Comparison of ENCODE assay signal across 8 cellular contexts in the genomic region with DNA sequence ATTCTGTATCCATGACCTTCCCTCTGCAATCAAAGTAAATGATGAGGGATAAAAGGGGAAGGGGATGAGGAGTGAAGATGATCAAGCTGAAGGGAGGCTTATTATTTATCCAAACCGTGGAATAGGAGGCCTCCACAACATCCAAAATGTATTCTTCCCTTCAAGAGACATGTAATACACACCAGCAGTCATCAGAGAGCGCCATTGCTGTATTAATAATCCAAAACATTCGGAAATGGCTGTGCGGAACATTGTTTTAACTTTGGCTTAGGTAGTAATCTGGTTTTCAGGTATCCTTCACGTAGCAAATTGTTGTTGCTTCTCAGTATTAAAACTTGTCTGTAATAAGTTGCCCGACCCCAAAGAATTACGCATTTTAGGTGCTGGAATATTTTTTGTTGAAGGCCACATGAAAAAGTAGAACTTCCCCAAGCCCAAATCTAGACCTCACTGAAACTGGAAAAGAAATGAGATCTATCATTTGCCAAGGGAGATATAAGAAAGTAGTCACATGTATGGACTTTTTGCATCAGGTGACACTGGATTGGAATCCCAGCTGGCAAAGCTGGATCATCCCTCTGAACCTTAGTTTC. TPM values are rescaled to one million over a fixed set of nuclear protein-coding genes. Genes with fewer than 3 reads are reported as not detected.
DNase-seq lines count a peak whose midpoint lies in the region; ATAC-seq and TF ChIP-seq lines count a peak whose summit lies in the region.

No MANE protein-coding gene starts in this region.

- 15% methylated on average over 7 of the region's 7 CpGs for WGBS in esophagus muscularis mucosa

- no peak for TF ChIP-seq EP300 in esophagus muscularis mucosa (IDR thresholded peaks at IDR 0.05)

- DNase-seq in BJ (ENCODE audit: low read depth) (no peak), GM19238 (ENCODE audit: insufficient read length, low spot score) (peak; percentile 45), NCI-H226 (peak; percentile 15), esophagus muscularis mucosa (ENCODE audit: extremely low spot score) (no peak), osteoblast (ENCODE audit: insufficient read length, low spot score, missing footprints) (peak; percentile 90)
- DNase-seq in activated CD4-positive, alpha-beta T cell treated with anti-CD3 and anti-CD28 coated beads, Interleukin-2, amount 50 U/mL, for 4 hours, result peak; percentile 13 to 18

- no peak for TF ChIP-seq POLR2A in esophagus muscularis mucosa (IDR thresholded peaks at IDR 0.05; ENCODE audit: low read depth)

- POLR2A ChIA-PET in BJ (lab: Charles Lee), result no interaction called here

- intact Hi-C loops in esophagus muscularis mucosa (cut with DNase I), result loop anchor here (2.0 to 5.0 kb wide), 2 partner anchors 268 to 694 kb away; partner anchors contain the start of gene CPEB4

- H2AFZ ChIP-seq in osteoblast (ENCODE audit: low read length), result no peak overlapping the region

- TF ChIP-seq CTCF in BJ (IDR thresholded peaks at IDR 0.05; ENCODE audit: insufficient read depth, low read depth, low read length) (peak; percentile 69), esophagus muscularis mucosa (IDR thresholded peaks at IDR 0.05) (peak; percentile 64 to 84 (median 74)), osteoblast (IDR thresholded peaks at IDR 0.05; ENCODE audit: extremely low read depth, low read depth, low read length) (peak; percentile 81)

- H3K4me2 ChIP-seq in osteoblast (ENCODE audit: insufficient read depth, low read length), result no peak overlapping the region

- H3K9me3 ChIP-seq in esophagus muscularis mucosa (no peaks in the 10 kb centered on the region), osteoblast (ENCODE audit: low read depth, low read length) (no peaks in the 10 kb centered on the region)

- H3K27me3 ChIP-seq in BJ (ENCODE audit: control insufficient read depth, insufficient read depth, low read length) (no peaks in the 10 kb centered on the region), esophagus muscularis mucosa (no peaks in the 10 kb centered on the region), osteoblast (ENCODE audit: insufficient read depth, low read length) (no peaks in the 10 kb centered on the region)

- CTCF ChIA-PET in BJ (lab: Yijun Ruan, JAX), result interaction anchor here (0.8 to 12.9 kb wide), 12 partner anchors 9 to 693 kb away, joined by 3 to 150 read pairs (median 6); no protein-coding TSS in a partner anchor

- no peak overlapping the region for H3K4me3 ChIP-seq in BJ (ENCODE audit: low read depth, low read length)
- no peak overlapping the region for H3K4me3 ChIP-seq in esophagus muscularis mucosa
- no peak overlapping the region for H3K4me3 ChIP-seq in osteoblast (ENCODE audit: insufficient read depth, low read length)

- peaks cover 14% of the 10 kb centered on the region for H4K20me1 ChIP-seq in osteoblast (ENCODE audit: insufficient read depth, low read length)

- H3K79me2 ChIP-seq in osteoblast (ENCODE audit: insufficient read depth, low read length), result peaks cover 23% of the 10 kb centered on the region

- H3K27ac ChIP-seq in esophagus muscularis mucosa (replicated peaks in 1 of 4) (no peak overlapping the region), osteoblast (ENCODE audit: low read depth, low read length) (no peak overlapping the region)

- ATAC-seq in GM19035 (IDR thresholded peaks at IDR 0.05; ENCODE audit: unreplicated experiment) (no peak), GM18502 (IDR thresholded peaks at IDR 0.05; ENCODE audit: poor library complexity, unreplicated experiment) (no peak)

- peaks cover 16 to 31% (median 26%) of the 10 kb centered on the region in 4 donors for H3K4me1 ChIP-seq in esophagus muscularis mucosa
- H3K4me1 ChIP-seq in osteoblast (ENCODE audit: insufficient read depth, low read length), result peaks cover 21% of the 10 kb centered on the region

- H3K36me3 ChIP-seq in BJ (ENCODE audit: control insufficient read depth, insufficient read depth, low read length), result no peaks in the 10 kb centered on the region
- no peaks in the 10 kb centered on the region for H3K36me3 ChIP-seq in esophagus muscularis mucosa
- H3K36me3 ChIP-seq in osteoblast (ENCODE audit: insufficient read depth, low read length), result no peaks in the 10 kb centered on the region

RNA-seq across cellular contexts. Expression of gene BOD1, which starts 2.6 kb away (rescaled TPM):
- polyA plus RNA-seq in BJ (2011; rRNA removed), result 51.5 and 61.5 TPM in 2 replicates
- polyA minus RNA-seq in BJ (2011; rRNA and poly(A)+ RNA removed), result 17.6 and 30.3 TPM in 2 replicates
- total RNA-seq in esophagus muscularis mucosa, result 10 to 100 TPM; 43.9 to 58.3 (median 48.3) TPM
- total RNA-seq in osteoblast, result 90.5 and 91.6 TPM in 2 replicates

Comparison
In these comparisons a context has a peak if more than half of its experiments do, and no peak if none do; other contexts are left out.
1. DNase-seq: peak in GM19238 (single experiment), NCI-H226 (single experiment), activated CD4-positive, alpha-beta T cell treated with anti-CD3 and anti-CD28 coated beads, Interleukin-2, amount 50 U/mL, for 4 hours (2 of 2) and osteoblast (single experiment); none in BJ (single experiment) and esophagus muscularis mucosa (single experiment).
2. Peak in every context shown above with its lines, with median percentiles within 50 percentile points of each other: CTCF ChIP-seq.